8 cellular contexts compared by ENCODE assay signal in the genomic region with DNA sequence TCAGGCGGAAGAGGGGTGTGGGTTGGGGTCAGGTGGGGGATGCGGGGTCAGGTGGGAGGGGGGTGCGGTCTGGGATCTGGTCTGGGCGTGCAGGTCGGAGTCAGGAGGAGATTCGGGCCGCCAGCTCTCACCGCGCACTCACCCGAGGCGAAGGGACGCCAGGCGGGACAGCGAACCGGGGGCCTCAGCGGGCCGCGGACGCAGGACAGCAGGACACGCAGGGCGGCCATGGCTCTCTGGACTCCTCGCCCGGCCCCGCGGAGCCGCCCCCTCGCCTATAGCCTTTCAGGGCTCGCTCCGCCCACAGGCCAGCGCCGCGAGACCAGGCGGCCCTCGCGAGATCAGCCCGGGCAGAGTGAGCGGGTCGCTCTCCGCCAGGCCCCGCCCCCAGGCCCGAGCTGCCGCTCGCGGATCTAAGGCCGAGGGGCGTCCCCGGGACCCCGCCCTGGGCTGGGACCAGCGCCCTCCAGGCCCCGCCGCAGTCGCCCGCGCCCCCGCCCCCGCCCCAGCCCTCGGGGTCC. TPM values are rescaled to one million over a fixed set of nuclear protein-coding genes. Genes with fewer than 3 reads are reported as not detected.
A peak's percentile ranks its signal among the peaks of the same experiment; 100 is the strongest.
DNase-seq lines count a peak whose midpoint lies in the region; ATAC-seq and TF ChIP-seq lines count a peak whose summit lies in the region.

A gene (minus strand): TSS at position 251 of the 521 bp plus-strand sequence. CDS start 21 bp downstream, at position 230.

- H3K36me3 ChIP-seq in right lobe of liver, result peaks cover 0 to 35% (median 18%) of the 10 kb centered on the region in 4 donors

- no peaks in the 10 kb centered on the region for H3K9me3 ChIP-seq in right lobe of liver

- no peak for TF ChIP-seq CTCF in right lobe of liver (IDR thresholded peaks at IDR 0.05)

- TF ChIP-seq POLR2A in right lobe of liver (IDR thresholded peaks at IDR 0.05), result peak; percentile 81

- H3K4me1 ChIP-seq in right lobe of liver, result peaks cover 0 to 20% (median 9%) of the 10 kb centered on the region in 4 donors

- intact Hi-C loops in right lobe of liver (cut with DNase I), result loop anchor here in 1 of 2 donors (10.0 kb wide), 1 partner anchor 48 kb away; no protein-coding TSS in a partner anchor

- peak; percentile 20 to 91 (median 84) for DNase-seq in C1 segment of cervical spinal cord (lab: John Stamatoyannopoulos, UW)
- peak; percentile 94 for DNase-seq in NCI-H82 (lab: John Stamatoyannopoulos, UW)
- peak; percentile 95 for DNase-seq in activated CD4-positive, alpha-beta T cell treated with anti-CD3 and anti-CD28 coated beads, Interleukin-2, amount 50 U/mL, for 48 hours
- DNase-seq in dermis microvascular lymphatic vessel endothelial cell (ENCODE audit: low read depth in 2 of 2), result peak; percentile 80 to 95
- DNase-seq in right lobe of liver, result peak; percentile 98 to 99 (median 98)
- DNase-seq in stimulated activated CD4-positive, alpha-beta T cell treated with anti-CD3 and anti-CD28 coated beads, Interleukin-4, amount 100 ng/mL, for 24 hours, result peak; percentile 93

- no peaks in the 10 kb centered on the region for H3K27me3 ChIP-seq in right lobe of liver

- ATAC-seq in GM19397 (IDR thresholded peaks at IDR 0.05; ENCODE audit: unreplicated experiment), result peak; percentile 96
- ATAC-seq in HG03565 (IDR thresholded peaks at IDR 0.05; ENCODE audit: unreplicated experiment), result peak; percentile 86
- ATAC-seq in right lobe of liver, result peak; percentile 89 to 96 (median 95)

- H3K27ac ChIP-seq in right lobe of liver, result peak within 1 kb of the TSS; percentile 75 to 92 (median 80)

- H3K4me3 ChIP-seq in right lobe of liver, result peak within 1 kb of the TSS; percentile 66 to 76 (median 66)

- WGBS in right lobe of liver (ENCODE audit: insufficient coverage, low coverage, low lambda C conversion rate, missing lambda C conversion rate), result 0% methylated on average over 5 of the region's 57 CpGs

RNA-seq across cellular contexts. Expression of the gene that starts here (rescaled TPM):
- total RNA-seq in dermis microvascular lymphatic vessel endothelial cell, result 72.3 and 75.7 TPM in 2 replicates
- total RNA-seq in right lobe of liver, result 100 to 1,000 TPM; 293 to 780 (median 436) TPM

Comparison
In these comparisons a context has a peak if more than half of its experiments do, and no peak if none do; other contexts are left out.
1. Peak in every context shown above with its lines: DNase-seq, ATAC-seq, H3K4me3 ChIP-seq and H3K27ac ChIP-seq.